In the genomic region with DNA sequence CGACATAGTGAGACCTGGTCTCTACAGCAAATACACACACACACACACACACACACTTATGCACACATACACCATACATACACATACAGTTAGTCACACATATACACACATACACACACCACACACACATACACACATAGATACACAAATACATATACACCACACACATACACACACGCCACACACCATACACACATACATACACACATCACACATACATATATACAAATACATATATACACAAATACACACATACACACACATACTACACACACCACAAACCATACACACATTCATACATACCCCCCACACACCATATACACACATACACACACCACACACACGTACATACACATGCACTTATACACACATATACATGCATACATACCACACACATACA, we compare ENCODE assay signal across 14 cellular contexts. TPM values are rescaled to one million over a fixed set of nuclear protein-coding genes. Genes with fewer than 3 reads are reported as not detected.
A peak's percentile ranks its signal among the peaks of the same experiment; 100 is the strongest.
DNase-seq lines count a peak whose midpoint lies in the region; ATAC-seq, FAIRE-seq and TF ChIP-seq lines count a peak whose summit lies in the region.
"Had no signal": no experiment of that assay in that cellular context is flagged by ENCODE, and none has a peak within 500 bp of the region (broad histone marks: within the 10 kb centered on the region; RNA-seq: fewer than 3 reads in every experiment).

No MANE protein-coding gene starts in this region.

- H3K4me3 ChIP-seq in endothelial cell of umbilical vein (replicated peaks in 1 of 3; ENCODE audit: insufficient read depth in 1 of 3, low read depth in 1 of 3, low read length in 3 of 3) (no peak overlapping the region), small intestine (ENCODE audit: low read depth in 1 of 2, low read length in 2 of 2) (no peak overlapping the region)

- no peaks in the 10 kb centered on the region for H3K27me3 Mint-ChIP-seq in activated CD8-positive, alpha-beta memory T cell treated with anti-CD3 and anti-CD28 coated beads, Interleukin-2, amount 10 ng/mL, durations not matched to agents 7 days and 5 days
- peaks cover 2% of the 10 kb centered on the region for H3K27me3 Mint-ChIP-seq in HFFc6 (ENCODE audit: insufficient read depth)
- H3K27me3 Mint-ChIP-seq in glutamatergic neuron (ENCODE audit: unreplicated experiment), result peaks cover 3% of the 10 kb centered on the region
- H3K27me3 Mint-ChIP-seq: activated naive CD8-positive, alpha-beta T cell treated with anti-CD3 and anti-CD28 coated beads, Interleukin-2, amount 10 ng/mL, durations not matched to agents 7 days and 5 days had no signal

- no peak overlapping the region for H2AFZ ChIP-seq in endothelial cell of umbilical vein (ENCODE audit: low read depth, low read length)

- TF ChIP-seq POLR2A in endothelial cell of umbilical vein (IDR thresholded peaks at IDR 0.05; ENCODE audit: low read depth, low read length), result peak; percentile 24

- no peak for FAIRE-seq in endothelial cell of umbilical vein (lab: Jason Lieb, UNC)
- FAIRE-seq in small intestine (lab: Jason Lieb, UNC), result no peak

- 93 to 98% (median 94%) methylated on average over 3 of the region's 3 CpGs for WGBS in small intestine, 3 donors

- no TSS peak for BruUV-seq in endothelial cell of umbilical vein (replicated peaks; lab: Mats Ljungman, UMichigan)

- dilution Hi-C loops in endothelial cell of umbilical vein (cut with MboI; ENCODE audit: extremely low pct_ligation_motif_present, low sequenced_read_pairs), result no loop called here

- H3K36me3 ChIP-seq in endothelial cell of umbilical vein (ENCODE audit: control insufficient read depth in 2 of 2, extremely low read depth in 1 of 2, insufficient read depth in 2 of 2, low read length in 2 of 2), result peaks cover 0 to 3% of the 10 kb centered on the region in 2 experiments
- no peaks in the 10 kb centered on the region for H3K36me3 ChIP-seq in small intestine (ENCODE audit: control insufficient read depth in 2 of 2, insufficient read depth in 2 of 2, low read length in 2 of 2)

- peak overlapping the region; percentile 41 for H3K27ac Mint-ChIP-seq in activated CD8-positive, alpha-beta memory T cell treated with anti-CD3 and anti-CD28 coated beads, Interleukin-2, amount 10 ng/mL, durations not matched to agents 7 days and 5 days
- H3K27ac Mint-ChIP-seq in HFFc6, result peak overlapping the region; percentile 99
- H3K27ac Mint-ChIP-seq in glutamatergic neuron (ENCODE audit: unreplicated experiment), result no peak overlapping the region
- H3K27ac Mint-ChIP-seq: activated naive CD8-positive, alpha-beta T cell treated with anti-CD3 and anti-CD28 coated beads, Interleukin-2, amount 10 ng/mL, durations not matched to agents 7 days and 5 days; natural killer cell had no signal

- DNase-seq in activated CD8-positive, alpha-beta memory T cell treated with anti-CD3 and anti-CD28 coated beads, Interleukin-2, amount 10 ng/mL, durations not matched to agents 7 days and 5 days, result no peak
- DNase-seq in activated CD8-positive, alpha-beta memory T cell treated with anti-CD3 and anti-CD28 coated beads for 24 hours, result no peak
- no peak for DNase-seq in HFFc6
- no peak for DNase-seq in endothelial cell of umbilical vein (ENCODE audit: low read depth, low spot score)
- no peak for DNase-seq in small intestine
- no peak for DNase-seq in NCI-H2107 (lab: John Stamatoyannopoulos, UW)
- no peak for DNase-seq in glutamatergic neuron
- DNase-seq: activated naive CD8-positive, alpha-beta T cell treated with anti-CD3 and anti-CD28 coated beads, Interleukin-2, amount 10 ng/mL, durations not matched to agents 7 days and 5 days; COR-L47; hypothalamus; natural killer cell; NCI-H2171; NK-92 treated with Interleukin-12 subunit alpha and Interleukin-12 subunit beta, amount 100 ng/mL, for 24 hours had no signal

- CTCF ChIA-PET in activated CD8-positive, alpha-beta memory T cell treated with anti-CD3 and anti-CD28 coated beads, Interleukin-2, amount 10 ng/mL, durations not matched to agents 7 days and 5 days (lab: Charles Lee), result interaction anchor here (3.4 kb wide), 1 partner anchor 11 kb away, joined by 13 read pairs; no protein-coding TSS in a partner anchor
- CTCF ChIA-PET in endothelial cell of umbilical vein (lab: Charles Lee), result interaction anchor here (0.6 to 1.4 kb wide), 4 partner anchors 15 to 82 kb away, joined by 3 read pairs; no protein-coding TSS in a partner anchor

- H3K4me1 ChIP-seq in endothelial cell of umbilical vein (ENCODE audit: control insufficient read depth, extremely low read depth, insufficient read depth, low read length) (peaks cover 52% of the 10 kb centered on the region), small intestine (ENCODE audit: control insufficient read depth in 2 of 2, insufficient read depth in 1 of 2, low read depth in 1 of 2, low read length in 1 of 2) (peaks cover 8 to 18% of the 10 kb centered on the region in 2 donors)

- H3K4me1 Mint-ChIP-seq in activated CD8-positive, alpha-beta memory T cell treated with anti-CD3 and anti-CD28 coated beads, Interleukin-2, amount 10 ng/mL, durations not matched to agents 7 days and 5 days, result peaks cover 59% of the 10 kb centered on the region
- peaks cover 96% of the 10 kb centered on the region for H3K4me1 Mint-ChIP-seq in HFFc6 (ENCODE audit: low read depth)
- peaks cover 1% of the 10 kb centered on the region for H3K4me1 Mint-ChIP-seq in glutamatergic neuron (ENCODE audit: low read depth, unreplicated experiment)

- no peak overlapping the region for H3K4me2 ChIP-seq in endothelial cell of umbilical vein (ENCODE audit: insufficient read depth, low read length)

- H3K4me3 Mint-ChIP-seq in activated CD8-positive, alpha-beta memory T cell treated with anti-CD3 and anti-CD28 coated beads, Interleukin-2, amount 10 ng/mL, durations not matched to agents 7 days and 5 days, result no peak overlapping the region
- peak overlapping the region; percentile 32; the same call in 1 of the 2 replicates for H3K4me3 Mint-ChIP-seq in HFFc6
- no peak overlapping the region for H3K4me3 Mint-ChIP-seq in glutamatergic neuron (ENCODE audit: unreplicated experiment)
- H3K4me3 Mint-ChIP-seq: activated naive CD8-positive, alpha-beta T cell treated with anti-CD3 and anti-CD28 coated beads, Interleukin-2, amount 10 ng/mL, durations not matched to agents 7 days and 5 days; natural killer cell had no signal

- H3K9me1 ChIP-seq in endothelial cell of umbilical vein (replicated peaks; ENCODE audit: control insufficient read depth, extremely low read depth, insufficient read depth, low read length), result no peaks in the 10 kb centered on the region

- TF ChIP-seq CTCF in HFFc6 (IDR thresholded peaks at IDR 0.05), result no peak
- TF ChIP-seq CTCF in endothelial cell of umbilical vein (IDR thresholded peaks at IDR 0.05; ENCODE audit: extremely low read depth in 1 of 2, insufficient read depth in 1 of 2, low read depth in 1 of 2, low read length in 2 of 2), result no peak
- no peak for TF ChIP-seq CTCF in glutamatergic neuron (IDR thresholded peaks at IDR 0.05; ENCODE audit: partially characterized antibody, unreplicated experiment)

- intact Hi-C loops in endothelial cell of umbilical vein (cut with micrococcal nuclease), result no loop called here

- POLR2A ChIA-PET in endothelial cell of umbilical vein (lab: Charles Lee), result interaction anchor here (0.8 kb wide), 1 partner anchor 13 kb away, joined by 3 read pairs; no protein-coding TSS in a partner anchor

- H3K27ac ChIP-seq in endothelial cell of umbilical vein (ENCODE audit: insufficient read depth, low read depth, low read length), result peak overlapping the region; percentile 95
- H3K27ac ChIP-seq in small intestine (ENCODE audit: low read depth in 1 of 2, low read length in 1 of 2), result peak overlapping the region; percentile 82 to 95

- H3K36me3 Mint-ChIP-seq in activated CD8-positive, alpha-beta memory T cell treated with anti-CD3 and anti-CD28 coated beads, Interleukin-2, amount 10 ng/mL, durations not matched to agents 7 days and 5 days, result peaks cover 28% of the 10 kb centered on the region
- H3K36me3 Mint-ChIP-seq in HFFc6 (ENCODE audit: low read depth), result peaks cover 60% of the 10 kb centered on the region
- no peaks in the 10 kb centered on the region for H3K36me3 Mint-ChIP-seq in glutamatergic neuron (ENCODE audit: unreplicated experiment)
- H3K36me3 Mint-ChIP-seq: natural killer cell had no signal

- H4K20me1 ChIP-seq in endothelial cell of umbilical vein (replicated peaks; ENCODE audit: control insufficient read depth, extremely low read depth, insufficient read depth, low read length), result no peaks in the 10 kb centered on the region

- ATAC-seq in activated CD8-positive, alpha-beta memory T cell treated with anti-CD3 and anti-CD28 coated beads, Interleukin-2, amount 10 ng/mL, durations not matched to agents 7 days and 5 days, result no peak
- no peak for ATAC-seq in GM21526 (IDR thresholded peaks at IDR 0.05; ENCODE audit: low FRiP score, unreplicated experiment)

- H3K27me3 ChIP-seq in endothelial cell of umbilical vein (ENCODE audit: control insufficient read depth in 2 of 2, insufficient read depth in 2 of 2, low read length in 2 of 2) (no peaks in the 10 kb centered on the region), small intestine (ENCODE audit: control insufficient read depth in 2 of 2, insufficient read depth in 2 of 2, low read length in 2 of 2) (no peaks in the 10 kb centered on the region)

- peaks cover 44% of the 10 kb centered on the region for H3K79me2 ChIP-seq in endothelial cell of umbilical vein (ENCODE audit: control insufficient read depth, insufficient read depth, low read length)

- peak overlapping the region; percentile 77 for H3K9ac ChIP-seq in endothelial cell of umbilical vein (replicated peaks; ENCODE audit: extremely low read depth, insufficient read depth, low read length)

- H3K9me3 Mint-ChIP-seq in activated CD8-positive, alpha-beta memory T cell treated with anti-CD3 and anti-CD28 coated beads, Interleukin-2, amount 10 ng/mL, durations not matched to agents 7 days and 5 days (ENCODE audit: low read depth), result no peaks in the 10 kb centered on the region
- H3K9me3 Mint-ChIP-seq in HFFc6 (no peaks in the 10 kb centered on the region), glutamatergic neuron (ENCODE audit: unreplicated experiment) (no peaks in the 10 kb centered on the region)
- H3K9me3 Mint-ChIP-seq: natural killer cell had no signal

- H3K9me3 ChIP-seq in endothelial cell of umbilical vein (replicated peaks; ENCODE audit: control insufficient read depth, insufficient read depth, low read length) (no peaks in the 10 kb centered on the region), small intestine (ENCODE audit: control insufficient read depth, low read depth) (no peaks in the 10 kb centered on the region)

RNA-seq across cellular contexts. Expression of a gene that starts 57.7 kb away (rescaled TPM):
- 100 to 1,000 TPM; 120 to 168 TPM for total RNA-seq in activated CD8-positive, alpha-beta memory T cell treated with anti-CD3 and anti-CD28 coated beads, Interleukin-2, amount 10 ng/mL, durations not matched to agents 7 days and 5 days
- total RNA-seq in HFFc6 (2021; fragmentation: NEBNext Ultra II Directional; extraction: Animal tissue kit (Norgen Biotek cat#: 25700)), result 100 to 1,000 TPM; 199 to 252 (median 233) TPM
- total RNA-seq in endothelial cell of umbilical vein, result 200 and 222 TPM in 2 replicates
- 64.7 and 67.6 TPM in 2 replicates for polyA plus RNA-seq in endothelial cell of umbilical vein
- 74.6 and 84.6 TPM in 2 replicates for polyA plus RNA-seq in endothelial cell of umbilical vein (2011; cell fraction: cytosol; rRNA removed)
- 108 and 127 TPM in 2 replicates for polyA plus RNA-seq in endothelial cell of umbilical vein (2011; cell fraction: nucleus; rRNA removed)
- polyA plus RNA-seq in endothelial cell of umbilical vein (2012), result 116 and 178 TPM in 2 replicates
- polyA minus RNA-seq in endothelial cell of umbilical vein, result 248 and 293 TPM in 2 replicates
- polyA minus RNA-seq in endothelial cell of umbilical vein (2011; cell fraction: cytosol; rRNA and poly(A)+ RNA removed), result 2.5 TPM
- polyA minus RNA-seq in endothelial cell of umbilical vein (2011; cell fraction: nucleus; rRNA and poly(A)+ RNA removed), result 222 and 257 TPM in 2 replicates
- polyA plus RNA-seq in small intestine, result 10 to 100 TPM; 15.9 to 29.1 (median 22.2) TPM
- 4.4 TPM for total RNA-seq in glutamatergic neuron (ENCODE audit: unreplicated experiment)

Comparison
In these comparisons a context has a peak if more than half of its experiments do, and no peak if none do; other contexts are left out.
1. RNA of a gene that starts 57.7 kb away (total RNA-seq): 199 to 252 TPM in HFFc6, 200 to 222 TPM in endothelial cell of umbilical vein and 120 to 168 TPM in activated CD8-positive, alpha-beta memory T cell treated with anti-CD3 and anti-CD28 coated beads, Interleukin-2, amount 10 ng/mL, durations not matched to agents 7 days and 5 days; 4.4 TPM in glutamatergic neuron (single experiment); every median in the first group is over 10 times any median in the second.